Comparison of ENCODE assay signal across 34 cellular contexts in the genomic region with DNA sequence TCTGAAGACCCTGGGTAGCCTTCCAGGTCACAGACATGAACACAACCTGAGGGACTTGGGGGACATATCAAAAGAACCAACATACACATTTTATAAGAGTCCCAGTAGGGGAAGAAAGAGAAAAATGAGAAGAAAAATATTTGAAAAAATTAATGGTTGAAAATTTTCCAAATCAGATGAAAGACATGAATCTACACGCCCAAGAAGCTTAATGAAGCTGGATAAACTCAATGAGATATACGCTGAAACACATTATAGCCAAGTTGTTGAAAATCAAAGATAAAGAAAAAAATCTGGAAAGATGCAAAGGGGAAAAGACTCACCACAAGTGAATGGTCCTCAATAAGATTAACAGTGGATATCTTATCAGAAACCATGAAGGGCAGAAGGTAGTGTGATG.
"Had no signal": no experiment of that assay in that cellular context is flagged by ENCODE, and none has a peak within 500 bp of the region (broad histone marks: within the 10 kb centered on the region; RNA-seq: fewer than 3 reads in every experiment).

No MANE protein-coding gene starts in this region.

- DNase-seq: Karpas-422, Kasumi-1, MG63, MM.1S, MV-4-11, NCI-H1048, NCI-H1092, NCI-H1092 treated with DMSO at 0.1 percent for 48 hours, NCI-H1105, NCI-H1105 treated with DMSO at 0.1 percent for 48 hours, NCI-H1417, NCI-H1417 treated with DMSO at 0.1 percent for 48 hours, NCI-H1436, NCI-H1436 treated with DMSO at 0.1 percent for 48 hours, NCI-H146, NCI-H1694, NCI-H1694 treated with DMSO at 0.1 percent for 48 hours, NCI-H187, NCI-H187 treated with DMSO at 0.1 percent for 48 hours, NCI-H1930, NCI-H2029, NCI-H2029 treated with DMSO at 0.1 percent for 48 hours, NCI-H2081, NCI-H2081 treated with DMSO at 0.1 percent for 48 hours, NCI-H2107, NCI-H2171, NCI-H2171 treated with DMSO at 0.1 percent for 48 hours, NCI-H2227 treated with DMSO at 0.1 percent for 48 hours, NCI-H226, NCI-H345, NCI-H446, NCI-H446 treated with DMSO at 0.1 percent for 48 hours, NCI-H510A had no signal

- H3K27ac ChIP-seq: KMS-11 had no signal

- H3K4me3 ChIP-seq: MG63 had no signal

- H3K36me3 ChIP-seq: MG63 had no signal
